Comparison of ENCODE assay signal across 19 cellular contexts in genomic region chr21:45382698-45383000, GRCh38. TPM values are rescaled to one million over a fixed set of nuclear protein-coding genes. Genes with fewer than 3 reads are reported as not detected.
DNase-seq lines count a peak whose midpoint lies in the region; ATAC-seq, FAIRE-seq and TF ChIP-seq lines count a peak whose summit lies in the region.
"Had no signal": no experiment of that assay in that cellular context is flagged by ENCODE, and none has a peak within 500 bp of the region (broad histone marks: within the 10 kb centered on the region; RNA-seq: fewer than 3 reads in every experiment).

No MANE protein-coding gene starts in this region.

- FAIRE-seq in HepG2 (lab: Jason Lieb, UNC) = no peak
- FAIRE-seq: GM12891 had no signal

- H3K4me3 ChIP-seq in HepG2 (replicated peaks in 1 of 3; ENCODE audit: insufficient read depth in 1 of 3, low read depth in 2 of 3, low read length in 3 of 3) = no peak overlapping the region; a peak in 1 of 6 replicates
- H3K4me3 ChIP-seq: GM23248 had no signal

- 87% methylated on average over 5 of the region's 10 CpGs for WGBS in HepG2 (ENCODE audit: low lambda C conversion rate)

- no TSS peak for BruUV-seq in HepG2 (replicated peaks; lab: Mats Ljungman, UMichigan)

- H3K4me2 ChIP-seq in HepG2 (ENCODE audit: low read depth, low read length) = peak overlapping the region; percentile 91; the same call in 1 of the 2 replicates

- CTCF ChIA-PET in WTC11 (lab: Charles Lee) = interaction anchor here (0.9 kb wide), 1 partner anchor 25 kb away, joined by 3 read pairs; no protein-coding TSS in a partner anchor
- CTCF ChIA-PET in HepG2 (lab: Yijun Ruan, JAX; ENCODE audit: low intra/inter-chr PET ratio, low total read pairs) = no interaction called here

- intact Hi-C loops in Right ventricle myocardium inferior (cut with DNase I) = no loop called here
- intact Hi-C loops in cardiac septum (cut with DNase I) = no loop called here
- intact Hi-C loops in HepG2 (cut with micrococcal nuclease; ENCODE audit: unreplicated experiment) = no loop called here
- intact Hi-C loops in sciatic nerve (cut with DNase I) = no loop called here

- H3K27ac Mint-ChIP-seq in WTC11 = no peak overlapping the region; the same call in 1 of the 2 replicates

- no peak overlapping the region for H3K27ac ChIP-seq in HepG2 (ENCODE audit: extremely low read length, insufficient read depth, low read length)
- H3K27ac ChIP-seq: GM23248, HL-60 had no signal

- POLR2A ChIA-PET in WTC11 (lab: Charles Lee) = no interaction called here
- POLR2A ChIA-PET in HepG2 (lab: Yijun Ruan, JAX) = interaction anchor here (0.9 to 2.3 kb wide), 5 partner anchors 15 to 56 kb away, joined by 3 to 8 read pairs (median 3); no protein-coding TSS in a partner anchor

- in situ Hi-C loops in HepG2 (cut with HindIII; ENCODE audit: extremely low pct_ligation_motif_present, low pct_unique_long_range_greater_than_20kb) = no loop called here

- H3K27me3 ChIP-seq in HepG2 (ENCODE audit: control insufficient read depth in 1 of 2, insufficient read depth in 2 of 2, low read length in 2 of 2) = peaks cover 5 to 41% of the 10 kb centered on the region in 2 experiments

- peaks cover 1% of the 10 kb centered on the region; the same call in 1 of the 2 replicates for H3K9me3 ChIP-seq in HepG2 (ENCODE audit: low read length)

- no peaks in the 10 kb centered on the region for H4K20me1 ChIP-seq in HepG2 (ENCODE audit: insufficient read depth, low read length)

- TF ChIP-seq EP300 in HepG2 (IDR thresholded peaks at IDR 0.05; ENCODE audit: low read depth in 2 of 2, low read length in 2 of 2) = no peak
- no peak for TF ChIP-seq EP300 in HepG2 (CRISPR knock-in tag; IDR thresholded peaks at IDR 0.05; ENCODE audit: borderline replicate concordance)

- no peaks in the 10 kb centered on the region for H3K36me3 ChIP-seq in HepG2 (replicated peaks in 1 of 2; ENCODE audit: control insufficient read depth in 1 of 2, insufficient read depth in 2 of 2, low read length in 2 of 2)

- TF ChIP-seq CTCF in WTC11 (IDR thresholded peaks at IDR 0.05) (no peak), HepG2 (CRISPR knock-in tag; IDR thresholded peaks at IDR 0.05) (no peak)

- no peak overlapping the region for H3K9ac ChIP-seq in HepG2 (ENCODE audit: insufficient read depth, low read depth, low read length)
- H3K9ac ChIP-seq: GM23248 had no signal

- peaks cover 6% of the 10 kb centered on the region for H3K27me3 Mint-ChIP-seq in WTC11 (ENCODE audit: low read depth)

- TF ChIP-seq POLR2A in HepG2 (IDR thresholded peaks at IDR 0.05; ENCODE audit: insufficient read depth in 1 of 2, low read depth in 2 of 2, low read length in 2 of 2) = no peak

- DNase-seq in Right ventricle myocardium inferior (ENCODE audit: missing footprints) (peak; percentile 50), cardiac septum (ENCODE audit: low spot score) (no peak), WTC11 (ENCODE audit: low spot score) (peak; percentile 4), HepG2 (ENCODE audit: low spot score) (no peak), sciatic nerve (ENCODE audit: low spot score) (peak; percentile 31), HCEC 1CT (no peak), NCI-H2196 treated with DMSO at 0.1 percent for 48 hours (lab: John Stamatoyannopoulos, UW; ENCODE audit: unreplicated experiment) (no peak)
- DNase-seq: DMS 273 treated with DMSO at 0.1 percent for 48 hours, GDM1, GM23248, KG1, NCI-H146, NCI-H2081, NCI-H510A treated with DMSO at 0.1 percent for 48 hours, SHP77 had no signal

- no peak overlapping the region for H3K4me3 Mint-ChIP-seq in WTC11

- H2AFZ ChIP-seq in HepG2 (ENCODE audit: low read length) = no peak overlapping the region
- H2AFZ ChIP-seq: GM23248 had no signal

- no peak for ATAC-seq in Right ventricle myocardium inferior
- no peak for ATAC-seq in WTC11
- ATAC-seq in HepG2 = no peak
- ATAC-seq in sciatic nerve = no peak
- ATAC-seq in HG02970 (IDR thresholded peaks at IDR 0.05; ENCODE audit: low FRiP score, unreplicated experiment) = no peak
- ATAC-seq: Panc1 had no signal

- peaks cover 7% of the 10 kb centered on the region for H3K9me3 Mint-ChIP-seq in WTC11

- no peaks in the 10 kb centered on the region for H3K79me2 ChIP-seq in HepG2 (ENCODE audit: insufficient read depth, low read length)

- H3K4me1 ChIP-seq in HepG2 (ENCODE audit: insufficient read depth, low read length) = peaks cover 68% of the 10 kb centered on the region

- TF ChIP-seq RAD21 in HepG2 (CRISPR knock-in tag; IDR thresholded peaks at IDR 0.05) = no peak

- H3K36me3 Mint-ChIP-seq in WTC11 = peaks cover 1% of the 10 kb centered on the region; the same call in 1 of the 2 replicates

- peaks cover 24% of the 10 kb centered on the region for H3K4me1 Mint-ChIP-seq in WTC11

TF ChIP-seq in WTC11, 78 proteins besides CTCF, POLR2A, EP300 and RAD21 (continues in another document):
- TF ChIP-seq SMAD3 (CRISPR knock-in tag; IDR thresholded peaks at IDR 0.05; ENCODE audit: borderline replicate concordance) (no peak), TCF7 (CRISPR knock-in tag; IDR thresholded peaks at IDR 0.05; ENCODE audit: low read depth) (no peak), MXD4 (CRISPR knock-in tag; IDR thresholded peaks at IDR 0.05; ENCODE audit: borderline replicate concordance) (no peak), NFE2L1 (CRISPR knock-in tag; IDR thresholded peaks at IDR 0.05) (no peak), FOXP1 (CRISPR knock-in tag; IDR thresholded peaks at IDR 0.05; ENCODE audit: borderline replicate concordance) (no peak), ZMAT4 (CRISPR knock-in tag; IDR thresholded peaks at IDR 0.05) (no peak), GABPB1 (CRISPR knock-in tag; IDR thresholded peaks at IDR 0.05) (no peak), SOX15 (CRISPR knock-in tag; IDR thresholded peaks at IDR 0.05) (no peak), SP1 (CRISPR knock-in tag; conservative IDR thresholded peaks at IDR 0.05) (no peak), JUN (CRISPR knock-in tag; IDR thresholded peaks at IDR 0.05) (no peak)

TF ChIP-seq in HepG2, 621 proteins besides CTCF, POLR2A, EP300 and RAD21:
- no peak for TF ChIP-seq ZNF672 (CRISPR knock-in tag; IDR thresholded peaks at IDR 0.05)

RNA-seq across cellular contexts. Expression of gene COL18A1, which starts 22.3 kb away (rescaled TPM):
- total RNA-seq in Right ventricle myocardium inferior (51.6 TPM), cardiac septum (77.0 TPM), WTC11 (2021) (231 to 241 TPM (median 231 TPM) in 3 replicates), HepG2 (2016; rRNA removed; fragmentation: Illumina TruSeq; extraction: Trizol) (21.2 and 102 TPM in 2 replicates), sciatic nerve (129 TPM)
- total RNA-seq in HepG2 (2016; cell fraction: cytosol; rRNA removed; fragmentation: Illumina TruSeq; extraction: Trizol; ENCODE audit: low read depth) = 5.5 and 5.6 TPM in 2 replicates
- total RNA-seq in HepG2 (2016; cell fraction: insoluble cytoplasmic fraction; rRNA removed; fragmentation: Illumina TruSeq; extraction: Trizol) = 18.4 and 106 TPM in 2 replicates
- 10.8 and 11.6 TPM in 2 replicates for total RNA-seq in HepG2 (2016; cell fraction: membrane; rRNA removed; fragmentation: Illumina TruSeq; extraction: Trizol)
- 122 and 150 TPM in 2 replicates for total RNA-seq in HepG2 (2016; cell fraction: nucleus; rRNA removed; fragmentation: Illumina TruSeq; extraction: Trizol)
- 79.0 and 128 TPM in 2 replicates for polyA plus RNA-seq in HepG2 (2011; rRNA removed)
- 51.6 and 89.8 TPM in 2 replicates for polyA plus RNA-seq in HepG2 (2011; cell fraction: cytosol; rRNA removed)
- polyA plus RNA-seq in HepG2 (2011; cell fraction: nucleus; rRNA removed) = 1,622 and 2,194 TPM in 2 replicates
- polyA plus RNA-seq in HepG2 (2012) = 59.0 and 129 TPM in 2 replicates
- polyA plus RNA-seq in HepG2 (2016; cell fraction: cytosol; fragmentation: Illumina TruSeq; extraction: Trizol; ENCODE audit: low read depth) = 4.3 and 4.4 TPM in 2 replicates
- polyA plus RNA-seq in HepG2 (2016; cell fraction: insoluble cytoplasmic fraction; fragmentation: Illumina TruSeq; extraction: Trizol; ENCODE audit: low read depth) = 20.7 and 26.9 TPM in 2 replicates
- 5.0 and 6.2 TPM in 2 replicates for polyA plus RNA-seq in HepG2 (2016; cell fraction: membrane; fragmentation: Illumina TruSeq; extraction: Trizol; ENCODE audit: low read depth)
- polyA plus RNA-seq in HepG2 (2016; cell fraction: nucleus; fragmentation: Illumina TruSeq; extraction: Trizol; ENCODE audit: insufficient read depth, low read depth) = 308 and 331 TPM in 2 replicates
- 0.09 and 44.3 TPM in 2 replicates for polyA minus RNA-seq in HepG2 (2011; rRNA and poly(A)+ RNA removed; ENCODE audit: low replicate concordance)
- 36.9 and 37.7 TPM in 2 replicates for polyA minus RNA-seq in HepG2 (2011; cell fraction: cytosol; rRNA and poly(A)+ RNA removed)
- 46.7 and 51.1 TPM in 2 replicates for polyA minus RNA-seq in HepG2 (2011; cell fraction: nucleus; rRNA and poly(A)+ RNA removed)

Comparison
In these comparisons a context has a peak if more than half of its experiments do, and no peak if none do; other contexts are left out.
1. DNase-seq: peak in Right ventricle myocardium inferior (single experiment), WTC11 (single experiment) and sciatic nerve (single experiment); none in cardiac septum (single experiment), HepG2 (single experiment), HCEC 1CT (single experiment) and NCI-H2196 treated with DMSO at 0.1 percent for 48 hours (single experiment).